ENCODE assay signal across 8 cellular contexts in genomic region chr12:89880695-89881350, GRCh38.
DNase-seq lines count a peak whose midpoint lies in the region; ATAC-seq, FAIRE-seq and TF ChIP-seq lines count a peak whose summit lies in the region.

No MANE protein-coding gene starts in this region.

- peak overlapping the region; percentile 6 to 35; a peak in 1 of 4 replicates for H4K8ac ChIP-seq in IMR-90 (ENCODE audit: low read depth in 2 of 2, low read length in 2 of 2)

- peaks cover 42% of the 10 kb centered on the region for H3K4me1 Mint-ChIP-seq in activated naive CD4-positive, alpha-beta T cell treated with anti-CD3 and anti-CD28 coated beads for 36 hours (ENCODE audit: low read depth)

- H3K36me3 ChIP-seq in IMR-90 (ENCODE audit: control insufficient read depth, insufficient read depth, low read length) (no peaks in the 10 kb centered on the region), colonic mucosa (no peaks in the 10 kb centered on the region), ascending aorta (no peaks in the 10 kb centered on the region)

- ATAC-seq in GM21515 (IDR thresholded peaks at IDR 0.05; ENCODE audit: unreplicated experiment), result peak; percentile 94
- ATAC-seq in IMR-90 (ENCODE audit: low read depth), result no peak
- no peak for ATAC-seq in Right ventricle myocardium inferior

- FAIRE-seq in GM12891 (lab: Jason Lieb, UNC), result peak; percentile 94

- 0 out of 2 replicates have a peak overlapping the region, but pooled peaks have one; percentile 7 for H3K14ac ChIP-seq in IMR-90 (replicated peaks; ENCODE audit: low read depth, low read length)

- H3K4me3 ChIP-seq in IMR-90 (ENCODE audit: insufficient read depth, low read depth, low read length) (no peak overlapping the region), colonic mucosa (no peak overlapping the region), ascending aorta (no peak overlapping the region)

- H3K18ac ChIP-seq in IMR-90 (ENCODE audit: low read depth, low read length), result peak overlapping the region; percentile 88; the same call in 1 of the 2 replicates

- no peak overlapping the region for H2BK5ac ChIP-seq in IMR-90 (ENCODE audit: low read depth, low read length, poor library complexity, severe bottlenecking)

- dilution Hi-C loops in IMR-90 (cut with HindIII; ENCODE audit: low sequenced_read_pairs, unreplicated experiment), result no loop called here

- peak overlapping the region; percentile 25; the same call in 1 of the 2 replicates for H2AK5ac ChIP-seq in IMR-90 (ENCODE audit: low read depth, low read length)

- H2BK120ac ChIP-seq in IMR-90 (ENCODE audit: low read depth, low read length), result peak overlapping the region; percentile 56

- TF ChIP-seq RAD21 in IMR-90 (IDR thresholded peaks at IDR 0.05; ENCODE audit: low read length), result no peak

- H3K27me3 ChIP-seq in IMR-90 (ENCODE audit: control insufficient read depth, insufficient read depth, low read length) (no peaks in the 10 kb centered on the region), colonic mucosa (no peaks in the 10 kb centered on the region), ascending aorta (no peaks in the 10 kb centered on the region)

- peak overlapping the region; percentile 79; the same call in 1 of the 2 replicates for H2BK20ac ChIP-seq in IMR-90 (ENCODE audit: low read depth, low read length)

- no peak overlapping the region for H2AFZ ChIP-seq in IMR-90 (replicated peaks; ENCODE audit: low read length, poor library complexity)

- no peak overlapping the region for H3K56ac ChIP-seq in IMR-90 (ENCODE audit: extremely low read depth, insufficient read depth, low read length)

- in situ Hi-C loops in IMR-90 (cut with MboI; ENCODE audit: low sequenced_read_pairs), result no loop called here

- peaks cover 4% of the 10 kb centered on the region for H3K4me1 ChIP-seq in IMR-90 (ENCODE audit: control insufficient read depth, insufficient read depth, low read length)
- H3K4me1 ChIP-seq in colonic mucosa, result no peaks in the 10 kb centered on the region
- H3K4me1 ChIP-seq in ascending aorta, result no peaks in the 10 kb centered on the region

- H3K9me3 ChIP-seq in IMR-90 (ENCODE audit: control insufficient read depth, insufficient read depth, low read length), result no peaks in the 10 kb centered on the region
- no peaks in the 10 kb centered on the region for H3K9me3 ChIP-seq in colonic mucosa
- no peaks in the 10 kb centered on the region for H3K9me3 ChIP-seq in ascending aorta

- TF ChIP-seq CTCF in IMR-90 (conservative IDR thresholded peaks at IDR 0.05; ENCODE audit: low read depth, low read length) (no peak), colonic mucosa (IDR thresholded peaks at IDR 0.05) (no peak), ascending aorta (IDR thresholded peaks at IDR 0.05) (no peak)

- CTCF ChIA-PET in IMR-90 (lab: Yijun Ruan, JAX), result no interaction called here
- CTCF ChIA-PET in activated naive CD4-positive, alpha-beta T cell treated with anti-CD3 and anti-CD28 coated beads for 36 hours (lab: Charles Lee), result no interaction called here

- peak overlapping the region; percentile 60 for H3K4ac ChIP-seq in IMR-90 (ENCODE audit: low read depth, low read length)

- POLR2A ChIA-PET in IMR-90 (lab: Charles Lee; ENCODE audit: unreplicated experiment), result no interaction called here

- no peak overlapping the region for H2AK9ac ChIP-seq in IMR-90 (replicated peaks; ENCODE audit: low read depth, low read length, poor library complexity)

- peaks cover 8% of the 10 kb centered on the region; the same call in 1 of the 2 replicates for H3K9me1 ChIP-seq in IMR-90 (ENCODE audit: insufficient read depth, low read length)

- peaks cover 2% of the 10 kb centered on the region for H3K36me3 Mint-ChIP-seq in activated naive CD4-positive, alpha-beta T cell treated with anti-CD3 and anti-CD28 coated beads for 36 hours (ENCODE audit: low read depth)

- peak overlapping the region; percentile 19; the same call in 2 of the 3 replicates for H2BK15ac ChIP-seq in IMR-90 (ENCODE audit: low read depth, low read length)

- no peaks in the 10 kb centered on the region for H3K9me3 Mint-ChIP-seq in activated naive CD4-positive, alpha-beta T cell treated with anti-CD3 and anti-CD28 coated beads for 36 hours

- H4K20me1 ChIP-seq in IMR-90 (ENCODE audit: insufficient read depth, low read length), result no peaks in the 10 kb centered on the region

- DNase-seq in GM12891 (ENCODE audit: insufficient read length, low spot score) (peak; percentile 19), IMR-90 (no peak), Right ventricle myocardium inferior (ENCODE audit: missing footprints) (no peak), colonic mucosa (no peak), ascending aorta (ENCODE audit: low spot score in 2 of 2) (no peak)
- DNase-seq in activated naive CD4-positive, alpha-beta T cell treated with anti-CD3 and anti-CD28 coated beads for 36 hours, result peak; percentile 70
- no peak for DNase-seq in effector CD8-positive, alpha-beta T cell (lab: John Stamatoyannopoulos, UW)

- TF ChIP-seq POLR2A in GM12891 (IDR thresholded peaks at IDR 0.05; ENCODE audit: low read depth, low read length), result peak; percentile 93
- TF ChIP-seq POLR2A in IMR-90 (IDR thresholded peaks at IDR 0.05; ENCODE audit: low read depth, low read length), result no peak

- 0 out of 2 replicates have a peak overlapping the region, but pooled peaks have one; percentile 5 for H4K91ac ChIP-seq in IMR-90 (ENCODE audit: insufficient read depth, low read depth, low read length)

- no peak overlapping the region for H3K4me3 Mint-ChIP-seq in activated naive CD4-positive, alpha-beta T cell treated with anti-CD3 and anti-CD28 coated beads for 36 hours

- WGBS in IMR-90 (ENCODE audit: extremely low coverage in 2 of 2, insufficient read length in 1 of 2), 2 experiments, result 82% methylated on average over 2 of the region's 4 CpGs; no CpG with 5 or more reads in 1 of the 2 experiments

- H3K9ac ChIP-seq in IMR-90 (ENCODE audit: low read depth, low read length) (no peak overlapping the region), colonic mucosa (ENCODE audit: low read depth in 2 of 2, low read length in 2 of 2) (no peak overlapping the region)

- H3K79me1 ChIP-seq in IMR-90 (ENCODE audit: low read depth in 1 of 2, low read length in 2 of 2), result no peaks in the 10 kb centered on the region

- no TSS peak for BruUV-seq in IMR-90 (replicated peaks; lab: Mats Ljungman, UMichigan)

- intact Hi-C loops in IMR-90 (cut with micrococcal nuclease), result no loop called here
- intact Hi-C loops in activated naive CD4-positive, alpha-beta T cell treated with anti-CD3 and anti-CD28 coated beads for 36 hours (cut with micrococcal nuclease), result loop anchor here (1.0 to 10.0 kb wide), 12 partner anchors 18 to 1846 kb away; partner anchors contain the start of gene DUSP6
- intact Hi-C loops in Right ventricle myocardium inferior (cut with DNase I), result no loop called here
- intact Hi-C loops in colonic mucosa (cut with DNase I), result no loop called here
- intact Hi-C loops in ascending aorta (cut with DNase I), result no loop called here

- H4K5ac ChIP-seq in IMR-90 (ENCODE audit: low read depth, low read length), result peak overlapping the region; percentile 49; the same call in 1 of the 2 replicates

- H3K23ac ChIP-seq in IMR-90 (ENCODE audit: low read depth, low read length), result 0 out of 2 replicates have a peak overlapping the region, but pooled peaks have one; percentile 52

- no peaks in the 10 kb centered on the region for H3K27me3 Mint-ChIP-seq in activated naive CD4-positive, alpha-beta T cell treated with anti-CD3 and anti-CD28 coated beads for 36 hours (ENCODE audit: low read depth)

- no peak overlapping the region for H3K27ac ChIP-seq in IMR-90 (ENCODE audit: insufficient read depth, low read length)
- H3K27ac ChIP-seq in colonic mucosa, result no peak overlapping the region
- H3K27ac ChIP-seq in ascending aorta, result no peak overlapping the region

- no peak overlapping the region for H3K4me2 ChIP-seq in IMR-90 (ENCODE audit: low read depth, low read length)

- H3K27ac Mint-ChIP-seq in activated naive CD4-positive, alpha-beta T cell treated with anti-CD3 and anti-CD28 coated beads for 36 hours, result peak overlapping the region; percentile 67

TF ChIP-seq in GM12891, 5 proteins besides CTCF, POLR2A, EP300 and RAD21:
- TF ChIP-seq POU2F2 (IDR thresholded peaks at IDR 0.05; ENCODE audit: low read depth, low read length) (peak; percentile 88; the same call in 1 of the 2 replicates), TAF1 (IDR thresholded peaks at IDR 0.05; ENCODE audit: low read depth, low read length) (peak; percentile 78), PAX5 (IDR thresholded peaks at IDR 0.05; ENCODE audit: insufficient read depth, low read length, severe bottlenecking) (peak; percentile 21), SPI1 (IDR thresholded peaks at IDR 0.05; ENCODE audit: low read depth, low read length) (peak; percentile 53), POLR2AphosphoS5 (IDR thresholded peaks at IDR 0.05; ENCODE audit: low read depth, low read length) (peak; percentile 87)
TF ChIP-seq in GM12891: peak in this region for 5.

TF ChIP-seq in IMR-90, 13 proteins besides CTCF, POLR2A, EP300 and RAD21:
- TF ChIP-seq CHD1 (IDR thresholded peaks at IDR 0.05; ENCODE audit: low read depth, low read length) (no peak), RCOR1 (IDR thresholded peaks at IDR 0.05; ENCODE audit: insufficient replicate concordance, low read length) (no peak), BHLHE40 (IDR thresholded peaks at IDR 0.05; ENCODE audit: low read depth, low read length) (no peak), MAZ (IDR thresholded peaks at IDR 0.05; ENCODE audit: borderline replicate concordance, low read depth, low read length) (no peak)

Comparison
In these comparisons a context has a peak if more than half of its experiments do, and no peak if none do; other contexts are left out.
1. DNase-seq: peak in GM12891 (single experiment) and activated naive CD4-positive, alpha-beta T cell treated with anti-CD3 and anti-CD28 coated beads for 36 hours (single experiment); none in IMR-90 (single experiment), effector CD8-positive, alpha-beta T cell (single experiment), Right ventricle myocardium inferior (single experiment), colonic mucosa (single experiment) and ascending aorta (0 of 2).